In the genomic region with DNA sequence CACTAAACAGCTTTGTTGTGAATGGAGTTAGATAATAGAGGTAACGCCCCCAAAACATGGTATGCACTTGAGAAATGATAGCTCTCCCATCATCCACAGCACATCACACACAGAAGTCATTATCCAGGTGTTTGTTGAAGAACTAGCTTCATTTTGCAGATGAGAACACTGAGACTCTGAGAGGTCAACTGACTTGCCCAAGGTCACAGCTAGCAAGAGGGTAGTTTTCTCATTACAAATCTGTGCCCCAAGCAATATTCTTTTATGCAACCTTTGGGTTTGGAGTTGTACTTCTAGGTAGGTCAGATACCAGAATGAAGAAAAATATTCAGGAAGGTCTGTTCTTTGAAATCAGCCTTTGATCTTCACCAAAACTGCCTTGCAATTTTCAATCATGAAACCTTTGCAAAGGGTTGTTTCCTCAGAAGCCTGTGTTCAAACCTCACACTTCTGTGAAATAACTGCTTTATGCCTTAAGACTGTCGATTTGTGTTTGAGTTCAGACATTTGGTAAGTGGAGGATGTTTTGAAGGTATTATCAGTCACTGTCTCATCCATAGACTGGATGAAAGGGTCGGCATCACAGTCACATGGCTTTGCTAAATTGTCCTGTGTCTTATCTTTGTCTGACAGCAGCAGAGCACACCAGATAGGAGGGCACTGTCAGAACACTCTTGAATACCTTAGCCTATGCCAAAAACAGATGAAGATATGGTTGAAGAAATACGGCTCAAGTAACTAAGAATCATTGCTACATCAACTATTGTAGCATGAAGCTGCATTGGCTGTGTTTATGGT, we compare ENCODE assay signal across 1 cellular context.
TF ChIP-seq lines count a peak whose summit lies in the region.

No MANE protein-coding gene starts in this region.

TF ChIP-seq in K562, 482 proteins besides CTCF, POLR2A, EP300 and RAD21 (continued from another document and continues in another):
- TF ChIP-seq, protein P1, sequence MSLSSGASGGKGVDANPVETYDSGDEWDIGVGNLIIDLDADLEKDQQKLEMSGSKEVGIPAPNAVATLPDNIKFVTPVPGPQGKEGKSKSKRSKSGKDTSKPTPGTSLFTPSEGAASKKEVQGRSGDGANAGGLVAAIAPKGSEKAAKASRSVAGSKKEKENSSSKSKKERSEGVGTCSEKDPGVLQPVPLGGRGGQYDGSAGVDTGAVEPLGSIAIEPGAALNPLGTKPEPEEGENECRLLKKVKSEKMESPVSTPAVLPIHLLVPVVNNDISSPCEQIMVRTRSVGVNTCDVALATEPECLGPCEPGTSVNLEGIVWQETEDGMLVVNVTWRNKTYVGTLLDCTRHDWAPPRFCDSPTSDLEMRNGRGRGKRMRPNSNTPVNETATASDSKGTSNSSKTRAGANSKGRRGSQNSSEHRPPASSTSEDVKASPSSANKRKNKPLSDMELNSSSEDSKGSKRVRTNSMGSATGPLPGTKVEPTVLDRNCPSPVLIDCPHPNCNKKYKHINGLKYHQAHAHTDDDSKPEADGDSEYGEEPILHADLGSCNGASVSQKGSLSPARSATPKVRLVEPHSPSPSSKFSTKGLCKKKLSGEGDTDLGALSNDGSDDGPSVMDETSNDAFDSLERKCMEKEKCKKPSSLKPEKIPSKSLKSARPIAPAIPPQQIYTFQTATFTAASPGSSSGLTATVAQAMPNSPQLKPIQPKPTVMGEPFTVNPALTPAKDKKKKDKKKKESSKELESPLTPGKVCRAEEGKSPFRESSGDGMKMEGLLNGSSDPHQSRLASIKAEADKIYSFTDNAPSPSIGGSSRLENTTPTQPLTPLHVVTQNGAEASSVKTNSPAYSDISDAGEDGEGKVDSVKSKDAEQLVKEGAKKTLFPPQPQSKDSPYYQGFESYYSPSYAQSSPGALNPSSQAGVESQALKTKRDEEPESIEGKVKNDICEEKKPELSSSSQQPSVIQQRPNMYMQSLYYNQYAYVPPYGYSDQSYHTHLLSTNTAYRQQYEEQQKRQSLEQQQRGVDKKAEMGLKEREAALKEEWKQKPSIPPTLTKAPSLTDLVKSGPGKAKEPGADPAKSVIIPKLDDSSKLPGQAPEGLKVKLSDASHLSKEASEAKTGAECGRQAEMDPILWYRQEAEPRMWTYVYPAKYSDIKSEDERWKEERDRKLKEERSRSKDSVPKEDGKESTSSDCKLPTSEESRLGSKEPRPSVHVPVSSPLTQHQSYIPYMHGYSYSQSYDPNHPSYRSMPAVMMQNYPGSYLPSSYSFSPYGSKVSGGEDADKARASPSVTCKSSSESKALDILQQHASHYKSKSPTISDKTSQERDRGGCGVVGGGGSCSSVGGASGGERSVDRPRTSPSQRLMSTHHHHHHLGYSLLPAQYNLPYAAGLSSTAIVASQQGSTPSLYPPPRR (CRISPR knock-in tag; IDR thresholded peaks at IDR 0.05; ENCODE audit: borderline replicate concordance) = no peak
- TF ChIP-seq RAD51 (IDR thresholded peaks at IDR 0.05; ENCODE audit: borderline replicate concordance, low read depth) = peak; percentile 81
- TF ChIP-seq, protein P2, sequence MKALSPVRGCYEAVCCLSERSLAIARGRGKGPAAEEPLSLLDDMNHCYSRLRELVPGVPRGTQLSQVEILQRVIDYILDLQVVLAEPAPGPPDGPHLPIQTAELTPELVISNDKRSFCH (CRISPR knock-in tag; IDR thresholded peaks at IDR 0.05) = no peak
- TF ChIP-seq, protein P2 (tag; IDR thresholded peaks at IDR 0.05) = peak; percentile 59; the same call in 1 of the 2 replicates
- peak; percentile 79; the same call in 1 of the 2 replicates for TF ChIP-seq ZNF589 (CRISPR knock-in tag; IDR thresholded peaks at IDR 0.05; ENCODE audit: low read depth)
- TF ChIP-seq SMAD4 (CRISPR knock-in tag; conservative IDR thresholded peaks at IDR 0.05) = peak; percentile 83
- peak; percentile 63; the same call in 1 of the 2 replicates for TF ChIP-seq CEBPB (tag; IDR thresholded peaks at IDR 0.05)
- TF ChIP-seq, protein P3, sequence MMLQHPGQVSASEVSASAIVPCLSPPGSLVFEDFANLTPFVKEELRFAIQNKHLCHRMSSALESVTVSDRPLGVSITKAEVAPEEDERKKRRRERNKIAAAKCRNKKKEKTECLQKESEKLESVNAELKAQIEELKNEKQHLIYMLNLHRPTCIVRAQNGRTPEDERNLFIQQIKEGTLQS (IDR thresholded peaks at IDR 0.05) = peak; percentile 33; the same call in 1 of the 2 replicates
- TF ChIP-seq, protein P3 (CRISPR knock-in tag; conservative IDR thresholded peaks at IDR 0.05) = no peak
- peak; percentile 87 for TF ChIP-seq ZNF766 (CRISPR knock-in tag; conservative IDR thresholded peaks at IDR 0.05)
- TF ChIP-seq ZNF644 (tag; IDR thresholded peaks at IDR 0.05; ENCODE audit: low read depth) = peak; percentile 56
- no peak for TF ChIP-seq CHCHD3 (CRISPR knock-in tag; IDR thresholded peaks at IDR 0.05)
- no peak for TF ChIP-seq NR1H2 (CRISPR knock-in tag; IDR thresholded peaks at IDR 0.05)
- TF ChIP-seq, protein P4, sequence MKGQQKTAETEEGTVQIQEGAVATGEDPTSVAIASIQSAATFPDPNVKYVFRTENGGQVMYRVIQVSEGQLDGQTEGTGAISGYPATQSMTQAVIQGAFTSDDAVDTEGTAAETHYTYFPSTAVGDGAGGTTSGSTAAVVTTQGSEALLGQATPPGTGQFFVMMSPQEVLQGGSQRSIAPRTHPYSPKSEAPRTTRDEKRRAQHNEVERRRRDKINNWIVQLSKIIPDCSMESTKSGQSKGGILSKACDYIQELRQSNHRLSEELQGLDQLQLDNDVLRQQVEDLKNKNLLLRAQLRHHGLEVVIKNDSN (CRISPR knock-in tag; IDR thresholded peaks at IDR 0.05) = peak; percentile 73
- TF ChIP-seq MYC (IDR thresholded peaks at IDR 0.05; ENCODE audit: low read depth, low read length) = peak; percentile 63
- TF ChIP-seq MYC (CRISPR knock-in tag; IDR thresholded peaks at IDR 0.05; ENCODE audit: borderline replicate concordance, low read depth) = no peak
- TF ChIP-seq DDX20 (tag; IDR thresholded peaks at IDR 0.05; ENCODE audit: low read depth) = no peak
- no peak for TF ChIP-seq ZNF695 (CRISPR knock-in tag; IDR thresholded peaks at IDR 0.05)
- TF ChIP-seq NR4A1 (CRISPR knock-in tag; IDR thresholded peaks at IDR 0.05) = no peak
- 0 out of 2 replicates have a peak, but pooled peaks have one; percentile 38 for TF ChIP-seq NR4A1 (tag; IDR thresholded peaks at IDR 0.05)
- TF ChIP-seq, protein P5, sequence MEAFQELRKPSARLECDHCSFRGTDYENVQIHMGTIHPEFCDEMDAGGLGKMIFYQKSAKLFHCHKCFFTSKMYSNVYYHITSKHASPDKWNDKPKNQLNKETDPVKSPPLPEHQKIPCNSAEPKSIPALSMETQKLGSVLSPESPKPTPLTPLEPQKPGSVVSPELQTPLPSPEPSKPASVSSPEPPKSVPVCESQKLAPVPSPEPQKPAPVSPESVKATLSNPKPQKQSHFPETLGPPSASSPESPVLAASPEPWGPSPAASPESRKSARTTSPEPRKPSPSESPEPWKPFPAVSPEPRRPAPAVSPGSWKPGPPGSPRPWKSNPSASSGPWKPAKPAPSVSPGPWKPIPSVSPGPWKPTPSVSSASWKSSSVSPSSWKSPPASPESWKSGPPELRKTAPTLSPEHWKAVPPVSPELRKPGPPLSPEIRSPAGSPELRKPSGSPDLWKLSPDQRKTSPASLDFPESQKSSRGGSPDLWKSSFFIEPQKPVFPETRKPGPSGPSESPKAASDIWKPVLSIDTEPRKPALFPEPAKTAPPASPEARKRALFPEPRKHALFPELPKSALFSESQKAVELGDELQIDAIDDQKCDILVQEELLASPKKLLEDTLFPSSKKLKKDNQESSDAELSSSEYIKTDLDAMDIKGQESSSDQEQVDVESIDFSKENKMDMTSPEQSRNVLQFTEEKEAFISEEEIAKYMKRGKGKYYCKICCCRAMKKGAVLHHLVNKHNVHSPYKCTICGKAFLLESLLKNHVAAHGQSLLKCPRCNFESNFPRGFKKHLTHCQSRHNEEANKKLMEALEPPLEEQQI (IDR thresholded peaks at IDR 0.05) = peak; percentile 92
- TF ChIP-seq SP2 (IDR thresholded peaks at IDR 0.05; ENCODE audit: extremely low read depth, low read depth, low read length, poor library complexity, severe bottlenecking) = no peak
- TF ChIP-seq L3MBTL2 (IDR thresholded peaks at IDR 0.05) = peak; percentile 71
- peak; percentile 96 for TF ChIP-seq TEAD4 (IDR thresholded peaks at IDR 0.05; ENCODE audit: low read length)
- no peak for TF ChIP-seq TEAD4 (CRISPR knock-in tag; IDR thresholded peaks at IDR 0.05; ENCODE audit: borderline replicate concordance)
- peak; percentile 92 for TF ChIP-seq NCOR1 (IDR thresholded peaks at IDR 0.05)
- peak in 1 of 2 experiments; percentile 56; a peak in 1 of 4 replicates for TF ChIP-seq NONO (IDR thresholded peaks at IDR 0.05; ENCODE audit: low read depth in 2 of 2, low read length in 1 of 2)
- no peak for TF ChIP-seq ZNF75A (CRISPR knock-in tag; IDR thresholded peaks at IDR 0.05)
- TF ChIP-seq GATAD2A (IDR thresholded peaks at IDR 0.05) = peak; percentile 37; the same call in 1 of the 2 replicates
- TF ChIP-seq EP400 (IDR thresholded peaks at IDR 0.05) = peak; percentile 47; the same call in 1 of the 2 replicates
- TF ChIP-seq CTBP1 (IDR thresholded peaks at IDR 0.05; ENCODE audit: borderline replicate concordance) = peak; percentile 98
- TF ChIP-seq, protein P6, sequence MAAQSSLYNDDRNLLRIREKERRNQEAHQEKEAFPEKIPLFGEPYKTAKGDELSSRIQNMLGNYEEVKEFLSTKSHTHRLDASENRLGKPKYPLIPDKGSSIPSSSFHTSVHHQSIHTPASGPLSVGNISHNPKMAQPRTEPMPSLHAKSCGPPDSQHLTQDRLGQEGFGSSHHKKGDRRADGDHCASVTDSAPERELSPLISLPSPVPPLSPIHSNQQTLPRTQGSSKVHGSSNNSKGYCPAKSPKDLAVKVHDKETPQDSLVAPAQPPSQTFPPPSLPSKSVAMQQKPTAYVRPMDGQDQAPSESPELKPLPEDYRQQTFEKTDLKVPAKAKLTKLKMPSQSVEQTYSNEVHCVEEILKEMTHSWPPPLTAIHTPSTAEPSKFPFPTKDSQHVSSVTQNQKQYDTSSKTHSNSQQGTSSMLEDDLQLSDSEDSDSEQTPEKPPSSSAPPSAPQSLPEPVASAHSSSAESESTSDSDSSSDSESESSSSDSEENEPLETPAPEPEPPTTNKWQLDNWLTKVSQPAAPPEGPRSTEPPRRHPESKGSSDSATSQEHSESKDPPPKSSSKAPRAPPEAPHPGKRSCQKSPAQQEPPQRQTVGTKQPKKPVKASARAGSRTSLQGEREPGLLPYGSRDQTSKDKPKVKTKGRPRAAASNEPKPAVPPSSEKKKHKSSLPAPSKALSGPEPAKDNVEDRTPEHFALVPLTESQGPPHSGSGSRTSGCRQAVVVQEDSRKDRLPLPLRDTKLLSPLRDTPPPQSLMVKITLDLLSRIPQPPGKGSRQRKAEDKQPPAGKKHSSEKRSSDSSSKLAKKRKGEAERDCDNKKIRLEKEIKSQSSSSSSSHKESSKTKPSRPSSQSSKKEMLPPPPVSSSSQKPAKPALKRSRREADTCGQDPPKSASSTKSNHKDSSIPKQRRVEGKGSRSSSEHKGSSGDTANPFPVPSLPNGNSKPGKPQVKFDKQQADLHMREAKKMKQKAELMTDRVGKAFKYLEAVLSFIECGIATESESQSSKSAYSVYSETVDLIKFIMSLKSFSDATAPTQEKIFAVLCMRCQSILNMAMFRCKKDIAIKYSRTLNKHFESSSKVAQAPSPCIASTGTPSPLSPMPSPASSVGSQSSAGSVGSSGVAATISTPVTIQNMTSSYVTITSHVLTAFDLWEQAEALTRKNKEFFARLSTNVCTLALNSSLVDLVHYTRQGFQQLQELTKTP (IDR thresholded peaks at IDR 0.05; ENCODE audit: low read depth in 1 of 2, partially characterized antibody in 2 of 2) = peak in 1 of 2 experiments; percentile 55
- TF ChIP-seq DPF2 (IDR thresholded peaks at IDR 0.05) = peak; percentile 95
- peak; percentile 85 for TF ChIP-seq MTA2 (IDR thresholded peaks at IDR 0.05; ENCODE audit: low read depth)
- TF ChIP-seq MTA3 (IDR thresholded peaks at IDR 0.05; ENCODE audit: borderline replicate concordance) = peak; percentile 81; the same call in 1 of the 2 replicates
- no peak for TF ChIP-seq NR2C2 (CRISPR knock-in tag; IDR thresholded peaks at IDR 0.05)
- peak; percentile 72 for TF ChIP-seq NR2C2 (tag; IDR thresholded peaks at IDR 0.05)
- no peak for TF ChIP-seq ZNF232 (CRISPR knock-in tag; IDR thresholded peaks at IDR 0.05)
- TF ChIP-seq CBFA2T2 (conservative IDR thresholded peaks at IDR 0.05) = peak; percentile 94
- peak; percentile 89 for TF ChIP-seq NFIC (IDR thresholded peaks at IDR 0.05)
- TF ChIP-seq PML (IDR thresholded peaks at IDR 0.05; ENCODE audit: low read length) = peak; percentile 82
- no peak for TF ChIP-seq ZNF583 (CRISPR knock-in tag; IDR thresholded peaks at IDR 0.05)
- TF ChIP-seq ETV5 (CRISPR knock-in tag; IDR thresholded peaks at IDR 0.05; ENCODE audit: low read depth) = no peak
- no peak for TF ChIP-seq SRSF7 (optimal IDR thresholded peaks at IDR 0.05; ENCODE audit: low read depth, low read length)
- 0 out of 2 replicates have a peak, but pooled peaks have one; percentile 52 for TF ChIP-seq ZNF584 (CRISPR knock-in tag; IDR thresholded peaks at IDR 0.05; ENCODE audit: low read depth)
- TF ChIP-seq SP1 (CRISPR knock-in tag; IDR thresholded peaks at IDR 0.05) = no peak
- peak; percentile 98 for TF ChIP-seq MECOM (CRISPR knock-in tag; IDR thresholded peaks at IDR 0.05)
- TF ChIP-seq, protein P7, sequence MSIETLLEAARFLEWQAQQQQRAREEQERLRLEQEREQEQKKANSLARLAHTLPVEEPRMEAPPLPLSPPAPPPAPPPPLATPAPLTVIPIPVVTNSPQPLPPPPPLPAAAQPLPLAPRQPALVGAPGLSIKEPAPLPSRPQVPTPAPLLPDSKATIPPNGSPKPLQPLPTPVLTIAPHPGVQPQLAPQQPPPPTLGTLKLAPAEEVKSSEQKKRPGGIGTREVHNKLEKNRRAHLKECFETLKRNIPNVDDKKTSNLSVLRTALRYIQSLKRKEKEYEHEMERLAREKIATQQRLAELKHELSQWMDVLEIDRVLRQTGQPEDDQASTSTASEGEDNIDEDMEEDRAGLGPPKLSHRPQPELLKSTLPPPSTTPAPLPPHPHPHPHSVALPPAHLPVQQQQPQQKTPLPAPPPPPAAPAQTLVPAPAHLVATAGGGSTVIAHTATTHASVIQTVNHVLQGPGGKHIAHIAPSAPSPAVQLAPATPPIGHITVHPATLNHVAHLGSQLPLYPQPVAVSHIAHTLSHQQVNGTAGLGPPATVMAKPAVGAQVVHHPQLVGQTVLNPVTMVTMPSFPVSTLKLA (conservative IDR thresholded peaks at IDR 0.05) = peak; percentile 63 to 80; a peak in 3 of 4 replicates
- no peak for TF ChIP-seq ATF1 (CRISPR knock-in tag; IDR thresholded peaks at IDR 0.05)
- TF ChIP-seq ATF1 (tag; IDR thresholded peaks at IDR 0.05) = peak; percentile 74
- peak; percentile 94 for TF ChIP-seq TCF7 (IDR thresholded peaks at IDR 0.05; ENCODE audit: borderline replicate concordance)
- TF ChIP-seq CXXC5 (CRISPR knock-in tag; IDR thresholded peaks at IDR 0.05) = peak; percentile 54
- TF ChIP-seq BHLHE40 (IDR thresholded peaks at IDR 0.05; ENCODE audit: low read length) = peak; percentile 78
- TF ChIP-seq, protein P8, sequence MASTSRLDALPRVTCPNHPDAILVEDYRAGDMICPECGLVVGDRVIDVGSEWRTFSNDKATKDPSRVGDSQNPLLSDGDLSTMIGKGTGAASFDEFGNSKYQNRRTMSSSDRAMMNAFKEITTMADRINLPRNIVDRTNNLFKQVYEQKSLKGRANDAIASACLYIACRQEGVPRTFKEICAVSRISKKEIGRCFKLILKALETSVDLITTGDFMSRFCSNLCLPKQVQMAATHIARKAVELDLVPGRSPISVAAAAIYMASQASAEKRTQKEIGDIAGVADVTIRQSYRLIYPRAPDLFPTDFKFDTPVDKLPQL (IDR thresholded peaks at IDR 0.05; ENCODE audit: extremely low read depth, insufficient read length) = no peak
